9 cellular contexts compared by ENCODE assay signal in the genomic region with DNA sequence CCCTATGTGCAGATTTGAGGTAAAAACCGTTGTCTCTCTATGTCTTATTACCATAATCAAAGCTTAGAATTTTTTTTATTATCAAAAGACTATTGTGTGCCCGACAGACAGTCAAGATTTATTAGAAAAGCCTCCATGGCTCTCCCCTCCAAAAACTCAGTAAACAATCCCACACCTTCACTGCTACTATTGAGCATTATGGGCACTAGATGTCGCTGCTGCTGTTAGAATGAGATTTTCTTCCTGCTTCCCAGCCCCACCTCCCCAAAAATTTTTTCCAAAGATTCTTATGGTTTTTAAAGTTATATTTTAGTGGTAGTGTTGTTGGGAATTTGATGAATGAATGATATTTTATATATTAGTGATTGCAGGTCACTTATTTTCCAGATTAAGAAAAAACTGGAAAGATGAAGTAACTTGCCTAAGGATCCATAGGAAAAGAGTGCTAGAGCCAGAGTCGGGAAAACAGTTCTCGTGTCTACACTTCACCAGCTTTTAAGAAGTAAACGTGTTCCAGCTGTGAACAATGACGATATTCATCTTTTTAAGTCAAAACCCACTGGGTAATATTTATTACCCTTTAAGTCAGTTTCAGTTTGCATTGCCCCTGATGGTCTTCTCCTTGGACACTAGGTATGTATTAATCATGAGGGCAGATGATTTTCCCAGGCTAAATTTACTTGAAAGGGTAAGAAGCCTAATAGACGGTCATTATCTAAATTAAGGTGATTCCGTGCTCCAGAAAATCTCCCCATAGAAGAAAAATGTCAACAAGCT. TPM values are rescaled to one million over a fixed set of nuclear protein-coding genes. Genes with fewer than 3 reads are reported as not detected.
DNase-seq lines count a peak whose midpoint lies in the region; ATAC-seq and TF ChIP-seq lines count a peak whose summit lies in the region.
"Had no signal": no experiment of that assay in that cellular context is flagged by ENCODE, and none has a peak within 500 bp of the region (broad histone marks: within the 10 kb centered on the region; RNA-seq: fewer than 3 reads in every experiment).

No MANE protein-coding gene starts in this region.

- H3K4me3 Mint-ChIP-seq in activated T-cell treated with anti-CD3 and anti-CD28 coated beads, Interleukin-2, amount 50 U/mL, for 24 hours, result no peak overlapping the region
- H3K4me3 Mint-ChIP-seq: naive B cell had no signal

- H3K36me3 Mint-ChIP-seq in activated T-cell treated with anti-CD3 and anti-CD28 coated beads, Interleukin-2, amount 50 U/mL, for 24 hours (ENCODE audit: low read depth), result no peaks in the 10 kb centered on the region
- H3K36me3 Mint-ChIP-seq: naive B cell had no signal

- TF ChIP-seq CTCF in mucosa of descending colon (IDR thresholded peaks at IDR 0.05), result peak; percentile 39

- H3K4me1 ChIP-seq in mucosa of descending colon (ENCODE audit: low read depth), result no peaks in the 10 kb centered on the region

- H3K27me3 Mint-ChIP-seq in activated T-cell treated with anti-CD3 and anti-CD28 coated beads, Interleukin-2, amount 50 U/mL, for 24 hours, result peaks cover 55% of the 10 kb centered on the region

- no peaks in the 10 kb centered on the region for H3K4me1 Mint-ChIP-seq in activated T-cell treated with anti-CD3 and anti-CD28 coated beads, Interleukin-2, amount 50 U/mL, for 24 hours (ENCODE audit: low read depth)

- H3K9me3 ChIP-seq in mucosa of descending colon, result no peaks in the 10 kb centered on the region

- H3K36me3 ChIP-seq in mucosa of descending colon (ENCODE audit: low read depth), result no peaks in the 10 kb centered on the region

- no peak overlapping the region for H3K4me3 ChIP-seq in mucosa of descending colon

- DNase-seq in COR-L47 (lab: John Stamatoyannopoulos, UW) (peak; percentile 72), NCI-H226 (peak; percentile 2), cerebellar cortex (ENCODE audit: low spot score) (peak; percentile 26), mucosa of descending colon (peak in 1 of 3 donors; percentile 68), UCSD-AML1 (lab: John Stamatoyannopoulos, UW; ENCODE audit: unreplicated experiment) (no peak), NK-92 (lab: John Stamatoyannopoulos, UW; ENCODE audit: unreplicated experiment) (no peak)
- no peak for DNase-seq in activated T-cell treated with anti-CD3 and anti-CD28 coated beads, Interleukin-2, amount 50 U/mL, for 24 hours
- DNase-seq: naive B cell had no signal

- intact Hi-C loops in mucosa of descending colon (cut with DNase I, micrococcal nuclease), result loop anchor here in 1 of 2 donors (10.0 kb wide), 1 partner anchor 780 kb away; no protein-coding TSS in a partner anchor

- ATAC-seq in GM19463 (IDR thresholded peaks at IDR 0.05; ENCODE audit: unreplicated experiment) (peak; percentile 38), mucosa of descending colon (no peak)

- no peak overlapping the region for H3K27ac Mint-ChIP-seq in activated T-cell treated with anti-CD3 and anti-CD28 coated beads, Interleukin-2, amount 50 U/mL, for 24 hours

- peaks cover 21% of the 10 kb centered on the region for H3K9me3 Mint-ChIP-seq in activated T-cell treated with anti-CD3 and anti-CD28 coated beads, Interleukin-2, amount 50 U/mL, for 24 hours

RNA-seq across cellular contexts. Expression of a gene that starts 12.2 kb away (rescaled TPM):
- not detected for total RNA-seq in mucosa of descending colon

Comparison
In these comparisons a context has a peak if more than half of its experiments do, and no peak if none do; other contexts are left out.
1. DNase-seq: peak in COR-L47 (single experiment), NCI-H226 (single experiment) and cerebellar cortex (single experiment); none in activated T-cell treated with anti-CD3 and anti-CD28 coated beads, Interleukin-2, amount 50 U/mL, for 24 hours (single experiment), UCSD-AML1 (single experiment) and NK-92 (single experiment).